In genomic region chr14:48075487-48075886, GRCh38 we compare ENCODE assay signal across 1 cellular context.
TF ChIP-seq lines count a peak whose summit lies in the region.

No MANE protein-coding gene starts in this region.

TF ChIP-seq in WTC11, 78 proteins besides CTCF, POLR2A, EP300 and RAD21 (continued from another document):
- no peak for TF ChIP-seq ZNF281 (CRISPR knock-in tag; IDR thresholded peaks at IDR 0.05)
- no peak for TF ChIP-seq NR2C2 (CRISPR knock-in tag; IDR thresholded peaks at IDR 0.05)
- TF ChIP-seq ZSCAN18 (CRISPR knock-in tag; IDR thresholded peaks at IDR 0.05): no peak
TF ChIP-seq in WTC11: peak in this region for 1.
